ENCODE assay signal across 17 cellular contexts in genomic region chr9:14899815-14900193, GRCh38. TPM values are rescaled to one million over a fixed set of nuclear protein-coding genes. Genes with fewer than 3 reads are reported as not detected.
"Had no signal": no experiment of that assay in that cellular context is flagged by ENCODE, and none has a peak within 500 bp of the region (broad histone marks: within the 10 kb centered on the region; RNA-seq: fewer than 3 reads in every experiment).

No MANE protein-coding gene starts in this region.

- H3K27me3 ChIP-seq: adrenal gland, cardiac muscle cell, esophagus squamous epithelium, thyroid gland had no signal

- H3K9me3 ChIP-seq: adrenal gland, esophagus squamous epithelium, lower lobe of right lung, psoas muscle, thyroid gland had no signal

- DNase-seq: activated CD4-positive, alpha-beta T cell treated with anti-CD3 and anti-CD28 coated beads for 36 hours; activated CD4-positive, alpha-beta T cell treated with anti-CD3 and anti-CD28 coated beads, Interleukin-2, amount 50 U/mL, for 48 hours; activated gamma-delta T cell treated with Interleukin-2 at 50 U/mL for 16 hours; activated T-cell treated with anti-CD3 and anti-CD28 coated beads for 4 hours; adrenal gland; effector memory CD8-positive, alpha-beta T cell; esophagus squamous epithelium; lower lobe of right lung; occipital lobe; psoas muscle; stimulated activated CD8-positive, alpha-beta memory T cell treated with anti-CD3 and anti-CD28 coated beads, Interleukin-4, amount 100 ng/mL, for 48 hours; stimulated activated naive CD4-positive, alpha-beta T cell; T-cell; thyroid gland had no signal

- ATAC-seq: activated CD4-positive, alpha-beta T cell treated with anti-CD3 and anti-CD28 coated beads for 36 hours; activated naive CD4-positive, alpha-beta T cell treated with anti-CD3 and anti-CD28 coated beads, Interleukin-2, amount 50 U/mL, for 72 hours; effector memory CD8-positive, alpha-beta T cell; lower lobe of right lung; T-cell had no signal

- H3K4me1 ChIP-seq: adrenal gland, esophagus squamous epithelium, lower lobe of right lung, psoas muscle, thyroid gland had no signal

- H3K4me3 ChIP-seq: adrenal gland, cardiac muscle cell, esophagus squamous epithelium, lower lobe of right lung, psoas muscle, thyroid gland had no signal

- H3K27ac ChIP-seq: cardiac muscle cell, esophagus squamous epithelium, lower lobe of right lung, psoas muscle, thyroid gland had no signal

- H3K36me3 ChIP-seq: adrenal gland, cardiac muscle cell, esophagus squamous epithelium, lower lobe of right lung, thyroid gland had no signal

RNA-seq across cellular contexts. Expression of gene FREM1, which starts 10.4 kb away (rescaled TPM):
- total RNA-seq: activated CD4-positive, alpha-beta T cell treated with anti-CD3 and anti-CD28 coated beads for 36 hours; activated T-helper 1 cell treated with anti-CD3 and anti-CD28 coated beads, Interleukin-12 subunit alpha, Interleukin-12 subunit beta, Interleukin-2, Interleukin-4 antibody, amounts not matched to agents 30 ng/mL and 10 ng/mL and 1 ng/mL, durations not matched to agents 14 hours and 24 hours and 36 hours had no signal
